Comparison of ENCODE assay signal across 1 cellular context in the genomic region with DNA sequence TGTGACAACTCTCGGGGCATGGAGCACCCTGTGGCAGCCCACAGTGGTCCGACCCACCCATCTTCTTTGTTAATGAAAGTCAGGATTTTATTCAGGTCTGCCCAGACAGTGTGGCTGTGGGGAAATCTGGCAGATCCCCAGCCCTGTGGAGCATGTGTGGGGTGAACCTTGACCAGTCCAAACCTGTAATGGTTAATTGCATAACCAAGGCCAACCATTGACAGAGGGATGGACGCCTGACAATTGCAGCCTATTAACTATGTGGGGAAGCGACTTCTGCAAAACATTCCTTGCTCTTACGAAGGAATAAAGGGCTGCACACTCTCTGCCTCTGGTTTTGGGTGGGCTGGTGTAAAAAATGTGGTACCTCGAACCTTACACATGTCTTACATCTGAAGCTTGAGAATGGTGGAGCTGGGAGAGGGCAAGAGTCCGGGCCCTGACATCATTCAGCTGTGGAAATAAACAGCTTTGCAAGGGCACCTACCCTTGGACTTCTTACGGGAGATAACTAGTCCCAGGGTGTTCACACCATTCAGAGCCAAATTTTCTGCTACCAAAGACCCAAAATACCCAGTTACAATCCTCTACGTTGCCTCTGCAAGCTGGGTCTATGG.
TF ChIP-seq lines count a peak whose summit lies in the region.

No MANE protein-coding gene starts in this region.

TF ChIP-seq in HepG2, 621 proteins besides CTCF, POLR2A, EP300 and RAD21 (continued from another document):
- TF ChIP-seq, protein P1, sequence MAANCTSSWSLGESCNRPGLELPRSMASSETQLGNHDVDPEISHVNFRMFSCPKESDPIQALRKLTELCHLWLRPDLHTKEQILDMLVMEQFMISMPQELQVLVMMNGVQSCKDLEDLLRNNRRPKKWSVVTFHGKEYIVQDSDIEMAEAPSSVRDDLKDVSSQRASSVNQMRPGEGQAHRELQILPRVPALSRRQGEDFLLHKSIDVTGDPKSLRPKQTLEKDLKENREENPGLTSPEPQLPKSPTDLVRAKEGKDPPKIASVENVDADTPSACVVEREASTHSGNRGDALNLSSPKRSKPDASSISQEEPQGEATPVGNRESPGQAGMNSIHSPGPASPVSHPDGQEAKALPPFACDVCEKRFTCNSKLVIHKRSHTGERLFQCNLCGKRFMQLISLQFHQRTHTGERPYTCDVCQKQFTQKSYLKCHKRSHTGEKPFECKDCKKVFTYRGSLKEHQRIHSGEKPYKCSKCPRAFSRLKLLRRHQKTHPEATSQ (CRISPR knock-in tag; IDR thresholded peaks at IDR 0.05; ENCODE audit: borderline replicate concordance) = peak; percentile 52; the same call in 1 of the 2 replicates
- TF ChIP-seq ZNF317 (CRISPR knock-in tag; IDR thresholded peaks at IDR 0.05) (peak; percentile 99), ZNF589 (CRISPR knock-in tag; conservative IDR thresholded peaks at IDR 0.05) (no peak), NR2F6 (IDR thresholded peaks at IDR 0.05) (no peak), NR2F6 (CRISPR knock-in tag; IDR thresholded peaks at IDR 0.05) (peak; percentile 38; the same call in 1 of the 2 replicates), MYC (CRISPR knock-in tag; IDR thresholded peaks at IDR 0.05; ENCODE audit: borderline replicate concordance) (peak; percentile 44; the same call in 1 of the 2 replicates), PPARG (CRISPR knock-in tag; conservative IDR thresholded peaks at IDR 0.05) (no peak), CEBPG (CRISPR knock-in tag; IDR thresholded peaks at IDR 0.05) (peak; percentile 84), ZMYM2 (CRISPR knock-in tag; IDR thresholded peaks at IDR 0.05) (0 out of 2 replicates have a peak, but pooled peaks have one; percentile 26), CBX5 (CRISPR knock-in tag; IDR thresholded peaks at IDR 0.05; ENCODE audit: borderline replicate concordance) (0 out of 2 replicates have a peak, but pooled peaks have one; percentile 55), PHF20 (CRISPR knock-in tag; IDR thresholded peaks at IDR 0.05) (0 out of 2 replicates have a peak, but pooled peaks have one; percentile 17), TCF7 (IDR thresholded peaks at IDR 0.05; ENCODE audit: low read depth) (no peak), ZNF124 (CRISPR knock-in tag; IDR thresholded peaks at IDR 0.05) (no peak), RFXANK (CRISPR knock-in tag; IDR thresholded peaks at IDR 0.05) (no peak), MZF1 (CRISPR knock-in tag; IDR thresholded peaks at IDR 0.05; ENCODE audit: borderline replicate concordance) (no peak)
- TF ChIP-seq, protein P2, sequence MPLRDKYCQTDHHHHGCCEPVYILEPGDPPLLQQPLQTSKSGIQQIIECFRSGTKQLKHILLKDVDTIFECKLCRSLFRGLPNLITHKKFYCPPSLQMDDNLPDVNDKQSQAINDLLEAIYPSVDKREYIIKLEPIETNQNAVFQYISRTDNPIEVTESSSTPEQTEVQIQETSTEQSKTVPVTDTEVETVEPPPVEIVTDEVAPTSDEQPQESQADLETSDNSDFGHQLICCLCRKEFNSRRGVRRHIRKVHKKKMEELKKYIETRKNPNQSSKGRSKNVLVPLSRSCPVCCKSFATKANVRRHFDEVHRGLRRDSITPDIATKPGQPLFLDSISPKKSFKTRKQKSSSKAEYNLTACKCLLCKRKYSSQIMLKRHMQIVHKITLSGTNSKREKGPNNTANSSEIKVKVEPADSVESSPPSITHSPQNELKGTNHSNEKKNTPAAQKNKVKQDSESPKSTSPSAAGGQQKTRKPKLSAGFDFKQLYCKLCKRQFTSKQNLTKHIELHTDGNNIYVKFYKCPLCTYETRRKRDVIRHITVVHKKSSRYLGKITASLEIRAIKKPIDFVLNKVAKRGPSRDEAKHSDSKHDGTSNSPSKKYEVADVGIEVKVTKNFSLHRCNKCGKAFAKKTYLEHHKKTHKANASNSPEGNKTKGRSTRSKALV (CRISPR knock-in tag; IDR thresholded peaks at IDR 0.05) = peak; percentile 38; the same call in 1 of the 2 replicates
- TF ChIP-seq, protein P3, sequence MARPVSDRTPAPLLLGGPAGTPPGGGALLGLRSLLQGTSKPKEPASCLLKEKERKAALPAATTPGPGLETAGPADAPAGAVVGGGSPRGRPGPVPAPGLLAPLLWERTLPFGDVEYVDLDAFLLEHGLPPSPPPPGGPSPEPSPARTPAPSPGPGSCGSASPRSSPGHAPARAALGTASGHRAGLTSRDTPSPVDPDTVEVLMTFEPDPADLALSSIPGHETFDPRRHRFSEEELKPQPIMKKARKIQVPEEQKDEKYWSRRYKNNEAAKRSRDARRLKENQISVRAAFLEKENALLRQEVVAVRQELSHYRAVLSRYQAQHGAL (CRISPR knock-in tag; IDR thresholded peaks at IDR 0.05; ENCODE audit: not compliant biosample characterization) = peak; percentile 37
- TF ChIP-seq, protein P4, sequence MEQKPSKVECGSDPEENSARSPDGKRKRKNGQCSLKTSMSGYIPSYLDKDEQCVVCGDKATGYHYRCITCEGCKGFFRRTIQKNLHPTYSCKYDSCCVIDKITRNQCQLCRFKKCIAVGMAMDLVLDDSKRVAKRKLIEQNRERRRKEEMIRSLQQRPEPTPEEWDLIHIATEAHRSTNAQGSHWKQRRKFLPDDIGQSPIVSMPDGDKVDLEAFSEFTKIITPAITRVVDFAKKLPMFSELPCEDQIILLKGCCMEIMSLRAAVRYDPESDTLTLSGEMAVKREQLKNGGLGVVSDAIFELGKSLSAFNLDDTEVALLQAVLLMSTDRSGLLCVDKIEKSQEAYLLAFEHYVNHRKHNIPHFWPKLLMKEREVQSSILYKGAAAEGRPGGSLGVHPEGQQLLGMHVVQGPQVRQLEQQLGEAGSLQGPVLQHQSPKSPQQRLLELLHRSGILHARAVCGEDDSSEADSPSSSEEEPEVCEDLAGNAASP (CRISPR knock-in tag; IDR thresholded peaks at IDR 0.05; ENCODE audit: borderline replicate concordance) = 0 out of 2 replicates have a peak, but pooled peaks have one; percentile 33
TF ChIP-seq in HepG2: peak in this region for 82.
